8 cellular contexts compared by ENCODE assay signal in the genomic region with DNA sequence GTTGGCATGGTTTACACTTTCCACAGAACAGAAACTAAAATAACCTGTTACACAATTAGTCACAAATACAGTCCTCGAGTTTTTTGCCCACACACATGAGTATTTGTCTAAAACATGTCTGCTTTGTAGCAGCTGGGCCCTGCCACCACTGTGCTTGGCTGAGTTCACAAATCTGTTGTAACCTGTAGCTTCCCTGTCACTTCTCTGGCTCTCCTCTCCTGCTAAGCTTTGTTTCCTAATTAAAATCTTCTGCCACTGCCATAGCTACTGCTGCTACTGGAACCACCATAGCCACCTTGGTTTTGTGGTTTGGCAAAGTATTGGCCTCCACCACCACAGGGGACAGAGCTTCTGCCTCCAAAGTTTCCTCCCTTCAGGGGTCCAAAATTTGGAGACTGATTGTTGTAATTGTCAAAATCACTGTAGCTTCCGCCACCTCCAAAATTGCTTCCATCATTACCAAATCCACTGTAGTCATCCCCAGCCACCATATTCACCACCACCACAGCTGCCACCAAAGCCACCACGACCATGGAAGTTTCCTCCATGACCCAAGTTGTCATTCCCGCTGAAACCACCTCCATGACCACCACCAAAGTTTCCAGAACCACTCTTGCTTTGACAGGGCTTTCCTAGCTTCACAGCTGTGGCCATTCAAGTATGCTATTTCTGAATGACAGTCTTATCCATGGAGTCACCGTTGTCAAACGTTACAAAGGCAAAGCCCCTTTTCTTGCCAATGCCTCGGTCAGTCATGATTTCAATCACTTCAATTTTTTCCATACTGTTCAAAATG. TPM values are rescaled to one million over a fixed set of nuclear protein-coding genes. Genes with fewer than 3 reads are reported as not detected.
DNase-seq lines count a peak whose midpoint lies in the region; ATAC-seq lines count a peak whose summit lies in the region.
"Not testable (repeated sequence)": the region's sequence is repeated elsewhere in the genome, so short reads cannot be mapped to it uniquely, and the experiment has no call there.

No MANE protein-coding gene starts in this region.

- not testable (repeated sequence) for H3K27me3 Mint-ChIP-seq in CD4-positive, alpha-beta memory T cell; activated CD4-positive, alpha-beta memory T cell treated with anti-CD3 and anti-CD28 coated beads for 36 hours; activated T-helper 17 cell treated with anti-CD3 and anti-CD28 coated beads, Interleukin-2, amount 50 U/mL, for 72 hours; activated naive CD8-positive, alpha-beta T cell treated with anti-CD3 and anti-CD28 coated beads, Interleukin-2, amount 50 U/mL, for 24 hours; memory B cell

- POLR2A ChIA-PET in CD4-positive, alpha-beta memory T cell (lab: Charles Lee; ENCODE audit: partially characterized antibody): not testable (repeated sequence)
- POLR2A ChIA-PET in activated CD4-positive, alpha-beta memory T cell treated with anti-CD3 and anti-CD28 coated beads for 36 hours (lab: Charles Lee): interaction anchor here (0.8 to 1.2 kb wide), 3 partner anchors 8 to 78 kb away, joined by 3 to 4 read pairs (median 3); no protein-coding TSS in a partner anchor

- not testable (repeated sequence) for H3K9me3 Mint-ChIP-seq in CD4-positive, alpha-beta memory T cell; activated CD4-positive, alpha-beta memory T cell treated with anti-CD3 and anti-CD28 coated beads for 36 hours; activated T-helper 17 cell treated with anti-CD3 and anti-CD28 coated beads, Interleukin-2, amount 50 U/mL, for 72 hours; activated naive CD8-positive, alpha-beta T cell treated with anti-CD3 and anti-CD28 coated beads, Interleukin-2, amount 50 U/mL, for 24 hours; memory B cell

- H3K36me3 Mint-ChIP-seq in CD4-positive, alpha-beta memory T cell; activated CD4-positive, alpha-beta memory T cell treated with anti-CD3 and anti-CD28 coated beads for 36 hours; activated T-helper 17 cell treated with anti-CD3 and anti-CD28 coated beads, Interleukin-2, amount 50 U/mL, for 72 hours (ENCODE audit: low read depth); activated naive CD8-positive, alpha-beta T cell treated with anti-CD3 and anti-CD28 coated beads, Interleukin-2, amount 50 U/mL, for 24 hours (ENCODE audit: low read depth); memory B cell: not testable (repeated sequence)

- H3K27ac ChIP-seq in CD4-positive, alpha-beta memory T cell (ENCODE audit: low read depth, low read length): not testable (repeated sequence)

- CTCF ChIA-PET in CD4-positive, alpha-beta memory T cell (lab: Charles Lee; ENCODE audit: partially characterized antibody): interaction anchor here (1.1 kb wide), 1 partner anchor 14 kb away, joined by 3 read pairs; no protein-coding TSS in a partner anchor
- CTCF ChIA-PET in activated CD4-positive, alpha-beta memory T cell treated with anti-CD3 and anti-CD28 coated beads for 36 hours (lab: Charles Lee): interaction anchor here (1.1 kb wide), 1 partner anchor 26 kb away, joined by 4 read pairs; no protein-coding TSS in a partner anchor

- H3K4me1 Mint-ChIP-seq in CD4-positive, alpha-beta memory T cell: peaks cover 13 to 21% (median 17%) of the 10 kb centered on the region in 4 donors
- peaks cover 46% of the 10 kb centered on the region for H3K4me1 Mint-ChIP-seq in activated CD4-positive, alpha-beta memory T cell treated with anti-CD3 and anti-CD28 coated beads for 36 hours (ENCODE audit: low read depth)
- H3K4me1 Mint-ChIP-seq in activated T-helper 17 cell treated with anti-CD3 and anti-CD28 coated beads, Interleukin-2, amount 50 U/mL, for 72 hours: peaks cover 15% of the 10 kb centered on the region
- peaks cover 54% of the 10 kb centered on the region for H3K4me1 Mint-ChIP-seq in activated naive CD8-positive, alpha-beta T cell treated with anti-CD3 and anti-CD28 coated beads, Interleukin-2, amount 50 U/mL, for 24 hours
- peaks cover 13% of the 10 kb centered on the region for H3K4me1 Mint-ChIP-seq in memory B cell

- H3K4me3 ChIP-seq in CD4-positive, alpha-beta memory T cell (ENCODE audit: low read length in 2 of 2): not testable (repeated sequence)

- H3K4me3 Mint-ChIP-seq in CD4-positive, alpha-beta memory T cell: peak overlapping the region in 1 of 8 donors; percentile 7
- H3K4me3 Mint-ChIP-seq in activated CD4-positive, alpha-beta memory T cell treated with anti-CD3 and anti-CD28 coated beads for 36 hours: peak overlapping the region; percentile 41
- H3K4me3 Mint-ChIP-seq in activated T-helper 17 cell treated with anti-CD3 and anti-CD28 coated beads, Interleukin-2, amount 50 U/mL, for 72 hours: peak overlapping the region; percentile 64
- peak overlapping the region; percentile 69 for H3K4me3 Mint-ChIP-seq in activated naive CD8-positive, alpha-beta T cell treated with anti-CD3 and anti-CD28 coated beads, Interleukin-2, amount 50 U/mL, for 24 hours
- not testable (repeated sequence) for H3K4me3 Mint-ChIP-seq in memory B cell

- H3K4me1 ChIP-seq in CD4-positive, alpha-beta memory T cell (ENCODE audit: insufficient read depth, low read length): not testable (repeated sequence)

- ATAC-seq in activated T-helper 17 cell treated with anti-CD3 and anti-CD28 coated beads, Interleukin-2, amount 50 U/mL, for 72 hours (replicated peaks): peak; percentile 60
- ATAC-seq in activated naive CD8-positive, alpha-beta T cell treated with anti-CD3 and anti-CD28 coated beads, Interleukin-2, amount 50 U/mL, for 24 hours: peak; percentile 68
- ATAC-seq in memory B cell (ENCODE audit: low read depth): not testable (repeated sequence)
- peak; percentile 52 for ATAC-seq in stimulated activated naive CD8-positive, alpha-beta T cell treated with anti-CD3 and anti-CD28 coated beads, Interleukin-15, Interleukin-2, amounts not matched to agents 100 U/mL and 50 U/mL, for 24 hours

- not testable (repeated sequence) for DNase-seq in CD4-positive, alpha-beta memory T cell; memory B cell (ENCODE audit: low spot score in 2 of 2)
- peak; percentile 7 for DNase-seq in NK-92 treated with Interleukin-12 subunit alpha and Interleukin-12 subunit beta, amount 100 ng/mL, for 24 hours (lab: John Stamatoyannopoulos, UW)
- peak; percentile 59 for DNase-seq in activated CD4-positive, alpha-beta memory T cell treated with anti-CD3 and anti-CD28 coated beads for 36 hours
- DNase-seq in activated naive CD8-positive, alpha-beta T cell treated with anti-CD3 and anti-CD28 coated beads, Interleukin-2, amount 50 U/mL, for 24 hours: peak; percentile 47
- peak; percentile 54 for DNase-seq in stimulated activated CD4-positive, alpha-beta T cell treated with anti-CD3 and anti-CD28 coated beads, Interleukin-1b, Interleukin-23, amount 100 ng/mL, for 48 hours
- peak; percentile 59 for DNase-seq in stimulated activated naive CD8-positive, alpha-beta T cell treated with anti-CD3 and anti-CD28 coated beads, Interleukin-15, Interleukin-2, amounts not matched to agents 100 U/mL and 50 U/mL, for 24 hours

- intact Hi-C loops in CD4-positive, alpha-beta memory T cell (cut with micrococcal nuclease): not testable (repeated sequence)
- intact Hi-C loops in activated CD4-positive, alpha-beta memory T cell treated with anti-CD3 and anti-CD28 coated beads for 36 hours (cut with micrococcal nuclease): loop anchor here (1.0 kb wide), 3 partner anchors 8 to 41 kb away; a partner anchor contains a TSS

- H3K36me3 ChIP-seq in CD4-positive, alpha-beta memory T cell (ENCODE audit: insufficient read depth, low read length): not testable (repeated sequence)

- not testable (repeated sequence) for H3K27me3 ChIP-seq in CD4-positive, alpha-beta memory T cell (ENCODE audit: insufficient read depth, low read length)

- H3K27ac Mint-ChIP-seq in CD4-positive, alpha-beta memory T cell: peak overlapping the region in 4 of 7 donors; percentile 1 to 46 (median 28)
- H3K27ac Mint-ChIP-seq in activated CD4-positive, alpha-beta memory T cell treated with anti-CD3 and anti-CD28 coated beads for 36 hours: peak overlapping the region; percentile 83
- H3K27ac Mint-ChIP-seq in activated T-helper 17 cell treated with anti-CD3 and anti-CD28 coated beads, Interleukin-2, amount 50 U/mL, for 72 hours: peak overlapping the region; percentile 90
- H3K27ac Mint-ChIP-seq in activated naive CD8-positive, alpha-beta T cell treated with anti-CD3 and anti-CD28 coated beads, Interleukin-2, amount 50 U/mL, for 24 hours: peak overlapping the region; percentile 95
- peak overlapping the region; percentile 7 for H3K27ac Mint-ChIP-seq in memory B cell

- H3K9me3 ChIP-seq in CD4-positive, alpha-beta memory T cell (ENCODE audit: control insufficient read depth in 1 of 2, low read length in 2 of 2): not testable (repeated sequence)

RNA-seq across cellular contexts. Expression of a gene that starts 40.4 kb away (rescaled TPM):
- total RNA-seq in CD4-positive, alpha-beta memory T cell: 10 to 100 TPM; 17.0 to 19.9 TPM
- 1 to 10 TPM; 4.6 to 8.0 TPM for polyA plus RNA-seq in CD4-positive, alpha-beta memory T cell
- total RNA-seq in activated CD4-positive, alpha-beta memory T cell treated with anti-CD3 and anti-CD28 coated beads for 36 hours: 10 to 100 TPM; 23.2 to 25.5 TPM
- 10 to 100 TPM; 17.3 to 24.6 TPM for total RNA-seq in activated T-helper 17 cell treated with anti-CD3 and anti-CD28 coated beads, Interleukin-2, amount 50 U/mL, for 72 hours

Comparison
In these comparisons a context has a peak if more than half of its experiments do, and no peak if none do; other contexts are left out.
1. H3K27ac Mint-ChIP-seq: peak in every context shown above with its lines; median percentile 95 in activated naive CD8-positive, alpha-beta T cell treated with anti-CD3 and anti-CD28 coated beads, Interleukin-2, amount 50 U/mL, for 24 hours; 90 in activated T-helper 17 cell treated with anti-CD3 and anti-CD28 coated beads, Interleukin-2, amount 50 U/mL, for 72 hours; 83 in activated CD4-positive, alpha-beta memory T cell treated with anti-CD3 and anti-CD28 coated beads for 36 hours; 28 in CD4-positive, alpha-beta memory T cell; 7 in memory B cell.